In genomic region chr6:36150283-36150682, GRCh38 we compare ENCODE assay signal across 30 cellular contexts. TPM values are rescaled to one million over a fixed set of nuclear protein-coding genes. Genes with fewer than 3 reads are reported as not detected.
DNase-seq lines count a peak whose midpoint lies in the region; ATAC-seq, FAIRE-seq and TF ChIP-seq lines count a peak whose summit lies in the region.
"Had no signal": no experiment of that assay in that cellular context is flagged by ENCODE, and none has a peak within 500 bp of the region (broad histone marks: within the 10 kb centered on the region; RNA-seq: fewer than 3 reads in every experiment).

No MANE protein-coding gene starts in this region.

- H3K27me3 ChIP-seq in HepG2 (ENCODE audit: control insufficient read depth in 1 of 2, insufficient read depth in 2 of 2, low read length in 2 of 2) (no peaks in the 10 kb centered on the region), right lobe of liver (no peaks in the 10 kb centered on the region), K562 (ENCODE audit: control insufficient read depth in 2 of 2, insufficient read depth in 2 of 2, low read length in 2 of 2) (peaks cover 11 to 17% of the 10 kb centered on the region in 2 experiments), mesenchymal stem cell (ENCODE audit: control insufficient read depth in 1 of 2, insufficient read depth in 1 of 2, low read length in 2 of 2) (peaks cover 0 to 4% of the 10 kb centered on the region in 2 experiments), upper lobe of left lung (no peaks in the 10 kb centered on the region)
- H3K27me3 ChIP-seq: colonic mucosa, heart left ventricle, testis had no signal

- H2BK120ac ChIP-seq in mesenchymal stem cell (ENCODE audit: low read depth, low read length) = no peak overlapping the region

- H3K79me1 ChIP-seq in mesenchymal stem cell (replicated peaks; ENCODE audit: low read length, poor library complexity, severe bottlenecking) = no peaks in the 10 kb centered on the region

- H3K79me2 ChIP-seq in HepG2 (ENCODE audit: insufficient read depth, low read length) (no peaks in the 10 kb centered on the region), K562 (ENCODE audit: control insufficient read depth, insufficient read depth, low read length) (no peaks in the 10 kb centered on the region)

- H2BK5ac ChIP-seq in mesenchymal stem cell (ENCODE audit: low read depth, low read length, poor library complexity, severe bottlenecking) = no peak overlapping the region

- H2AK5ac ChIP-seq in mesenchymal stem cell (ENCODE audit: low read length, severe bottlenecking) = no peak overlapping the region

- TF ChIP-seq CTCF in HepG2 (CRISPR knock-in tag; IDR thresholded peaks at IDR 0.05) = no peak
- TF ChIP-seq CTCF in right lobe of liver (IDR thresholded peaks at IDR 0.05) = no peak
- no peak for TF ChIP-seq CTCF in K562 (IDR thresholded peaks at IDR 0.05 in 2 of 3, conservative IDR thresholded peaks at IDR 0.05 in 1 of 3; ENCODE audit: insufficient read depth in 2 of 3, low read depth in 1 of 3, low read length in 3 of 3)
- TF ChIP-seq CTCF in upper lobe of left lung (IDR thresholded peaks at IDR 0.05) = no peak

- H4K8ac ChIP-seq in mesenchymal stem cell (ENCODE audit: low read length) = no peak overlapping the region

- no peaks in the 10 kb centered on the region for H4K20me1 ChIP-seq in HepG2 (ENCODE audit: insufficient read depth, low read length)
- 0 out of 2 replicates have a peak, but pooled peaks cover 4% of the 10 kb centered on the region for H4K20me1 ChIP-seq in K562 (replicated peaks; ENCODE audit: control insufficient read depth, insufficient read depth, low read length)

- POLR2A ChIA-PET in HepG2 (lab: Yijun Ruan, JAX) = no interaction called here
- POLR2A ChIA-PET in K562 (lab: Yijun Ruan, JAX) = interaction anchor here (0.8 kb wide), 1 partner anchor 16 kb away, joined by 3 read pairs; no protein-coding TSS in a partner anchor

- intact Hi-C loops in HepG2 (cut with micrococcal nuclease; ENCODE audit: unreplicated experiment) = no loop called here
- intact Hi-C loops in right lobe of liver (cut with DNase I) = no loop called here
- intact Hi-C loops in K562 (cut with micrococcal nuclease) = no loop called here

- H3K4me2 ChIP-seq in HepG2 (ENCODE audit: low read depth, low read length) = no peak overlapping the region
- no peak overlapping the region for H3K4me2 ChIP-seq in K562 (ENCODE audit: insufficient read depth, low read length)
- H3K4me2 ChIP-seq in mesenchymal stem cell (ENCODE audit: low read length, poor library complexity, severe bottlenecking) = no peak overlapping the region

- BruUV-seq in HepG2 (replicated peaks; lab: Mats Ljungman, UMichigan) = no TSS peak
- no TSS peak for BruUV-seq in K562 (replicated peaks; lab: Mats Ljungman, UMichigan)

- no peak overlapping the region for H3K18ac ChIP-seq in mesenchymal stem cell (ENCODE audit: low read depth in 1 of 2, low read length in 2 of 2)

- H3K4me1 ChIP-seq in HepG2 (ENCODE audit: insufficient read depth, low read length) (peaks cover 16% of the 10 kb centered on the region), right lobe of liver (peaks cover 0 to 12% (median 0%) of the 10 kb centered on the region in 4 donors), K562 (replicated peaks in 1 of 2; ENCODE audit: control insufficient read depth in 2 of 2, insufficient read depth in 2 of 2, low read length in 2 of 2) (no peaks in the 10 kb centered on the region; a peak in 1 of 5 replicates), mesenchymal stem cell (ENCODE audit: control insufficient read depth, insufficient read depth, low read depth, low read length) (no peaks in the 10 kb centered on the region), upper lobe of left lung (peaks cover 10 to 26% (median 12%) of the 10 kb centered on the region in 4 donors)
- H3K4me1 ChIP-seq: colonic mucosa, testis had no signal

- no peak for ATAC-seq in HepG2
- ATAC-seq in right lobe of liver = no peak
- ATAC-seq in K562 = no peak
- ATAC-seq in upper lobe of left lung (ENCODE audit: low FRiP score in 2 of 2) = peak in 1 of 2 donors; percentile 35
- no peak for ATAC-seq in GM18873 (IDR thresholded peaks at IDR 0.05; ENCODE audit: low FRiP score, unreplicated experiment)
- ATAC-seq: HCT116, heart left ventricle had no signal

- H2BK12ac ChIP-seq in mesenchymal stem cell (ENCODE audit: low read length in 2 of 2) = no peak overlapping the region

- H3K23ac ChIP-seq in mesenchymal stem cell (ENCODE audit: low read length in 2 of 2) = no peak overlapping the region

- CTCF ChIA-PET in HepG2 (lab: Yijun Ruan, JAX; ENCODE audit: low intra/inter-chr PET ratio, low total read pairs) (no interaction called here), K562 (lab: Yijun Ruan, JAX; ENCODE audit: low intra/inter-chr PET ratio) (no interaction called here)

- TF ChIP-seq RAD21 in HepG2 (CRISPR knock-in tag; IDR thresholded peaks at IDR 0.05) (no peak), K562 (CRISPR knock-in tag; conservative IDR thresholded peaks at IDR 0.05 in 1 of 2, IDR thresholded peaks at IDR 0.05 in 1 of 2) (no peak)

- H3K36me3 ChIP-seq in HepG2 (replicated peaks in 1 of 2; ENCODE audit: control insufficient read depth in 1 of 2, insufficient read depth in 2 of 2, low read length in 2 of 2) (no peaks in the 10 kb centered on the region), right lobe of liver (no peaks in the 10 kb centered on the region), K562 (ENCODE audit: control insufficient read depth, insufficient read depth, low read length) (no peaks in the 10 kb centered on the region), mesenchymal stem cell (ENCODE audit: control insufficient read depth in 1 of 2, insufficient read depth in 2 of 2, low read depth in 1 of 2, low read length in 2 of 2) (no peaks in the 10 kb centered on the region), upper lobe of left lung (no peaks in the 10 kb centered on the region)
- H3K36me3 ChIP-seq: colonic mucosa, heart left ventricle had no signal

- H3K4me3 ChIP-seq in HepG2 (replicated peaks in 1 of 3; ENCODE audit: insufficient read depth in 1 of 3, low read depth in 2 of 3, low read length in 3 of 3) (no peak overlapping the region), right lobe of liver (no peak overlapping the region), K562 (no peak overlapping the region), mesenchymal stem cell (ENCODE audit: insufficient read depth in 1 of 2, low read depth in 1 of 2, low read length in 2 of 2) (no peak overlapping the region), upper lobe of left lung (no peak overlapping the region)
- H3K4me3 ChIP-seq: colonic mucosa, heart left ventricle, testis had no signal

- no peaks in the 10 kb centered on the region for H3K9me1 ChIP-seq in K562 (ENCODE audit: control insufficient read depth, insufficient read depth, low read length)

- TF ChIP-seq EP300 in HepG2 (IDR thresholded peaks at IDR 0.05; ENCODE audit: low read depth in 2 of 2, low read length in 2 of 2) (no peak), HepG2 (CRISPR knock-in tag; IDR thresholded peaks at IDR 0.05; ENCODE audit: borderline replicate concordance) (no peak), K562 (IDR thresholded peaks at IDR 0.05; ENCODE audit: low read length) (no peak), upper lobe of left lung (IDR thresholded peaks at IDR 0.05) (no peak)

- no peak overlapping the region for H3K9ac ChIP-seq in HepG2 (ENCODE audit: insufficient read depth, low read depth, low read length)
- no peak overlapping the region for H3K9ac ChIP-seq in K562 (ENCODE audit: insufficient read depth in 1 of 2, low read depth in 2 of 2, low read length in 2 of 2)
- peak overlapping the region; percentile 54 for H3K9ac ChIP-seq in mesenchymal stem cell (ENCODE audit: low read length)

- H3K9me3 ChIP-seq in HepG2 (ENCODE audit: low read length) (no peaks in the 10 kb centered on the region), right lobe of liver (no peaks in the 10 kb centered on the region), K562 (replicated peaks; ENCODE audit: control insufficient read depth, insufficient read depth, low read depth, low read length) (no peaks in the 10 kb centered on the region), mesenchymal stem cell (ENCODE audit: control insufficient read depth, low read length) (peaks cover 13% of the 10 kb centered on the region), upper lobe of left lung (no peaks in the 10 kb centered on the region)
- H3K9me3 ChIP-seq: colonic mucosa, testis had no signal

- H2AFZ ChIP-seq in HepG2 (ENCODE audit: low read length) (no peak overlapping the region), K562 (ENCODE audit: low read depth, low read length) (no peak overlapping the region), mesenchymal stem cell (ENCODE audit: low read depth, low read length) (no peak overlapping the region)

- no peak overlapping the region for H3K4ac ChIP-seq in mesenchymal stem cell (ENCODE audit: low read depth in 1 of 2, low read length in 2 of 2)

- FAIRE-seq in HepG2 (lab: Jason Lieb, UNC) (no peak), K562 (lab: Jason Lieb, UNC) (no peak)
- FAIRE-seq: astrocyte, GM12891, kidney, small intestine had no signal

- no peak overlapping the region for H2BK15ac ChIP-seq in mesenchymal stem cell (ENCODE audit: low read depth, poor library complexity, severe bottlenecking)

- DNase-seq in HepG2 (ENCODE audit: low spot score) = no peak
- no peak for DNase-seq in right lobe of liver
- no peak for DNase-seq in K562 (ENCODE audit: extremely low read depth in 1 of 4, low spot score in 3 of 4)
- peak; percentile 6 for DNase-seq in mesenchymal stem cell
- DNase-seq in upper lobe of left lung = no peak
- DNase-seq in NCI-H526 (lab: John Stamatoyannopoulos, UW) = no peak
- no peak for DNase-seq in foreskin melanocyte
- DNase-seq: activated CD4-positive, alpha-beta T cell treated with anti-CD3 and anti-CD28 coated beads for 48 hours; activated effector memory CD4-positive, alpha-beta T cell treated with anti-CD3 and anti-CD28 coated beads, Interleukin-2, amount 50 U/mL, for 16 hours; activated T-cell treated with anti-CD3 and anti-CD28 coated beads, Interleukin-2, amount 50 U/mL, for 1 hour; colonic mucosa; DMS 273 treated with DMSO at 0.1 percent for 48 hours; effector CD8-positive, alpha-beta T cell; foreskin fibroblast; heart left ventricle; Karpas-422; kidney; NCI-H1417 treated with DMSO at 0.1 percent for 48 hours; NCI-H2081; NCI-H69; Right ventricle myocardium superior; small intestine; stimulated activated naive CD4-positive, alpha-beta T cell; T-helper 9 cell; testis had no signal

- no peak overlapping the region for H3K14ac ChIP-seq in mesenchymal stem cell (ENCODE audit: low read length in 2 of 2)

- in situ Hi-C loops in HepG2 (cut with HindIII; ENCODE audit: extremely low pct_ligation_motif_present, low pct_unique_long_range_greater_than_20kb) = no loop called here
- in situ Hi-C loops in K562 (cut with MboI) = no loop called here

- TF ChIP-seq POLR2A in HepG2 (IDR thresholded peaks at IDR 0.05; ENCODE audit: insufficient read depth in 1 of 2, low read depth in 2 of 2, low read length in 2 of 2) (no peak), right lobe of liver (IDR thresholded peaks at IDR 0.05) (no peak), K562 (conservative IDR thresholded peaks at IDR 0.05) (no peak), upper lobe of left lung (IDR thresholded peaks at IDR 0.05) (no peak)

- WGBS in HepG2 (ENCODE audit: low lambda C conversion rate) = 49% methylated on average over 3 of the region's 3 CpGs
- 53% methylated on average over 3 of the region's 3 CpGs for WGBS in right lobe of liver (ENCODE audit: insufficient coverage, low coverage, low lambda C conversion rate, missing lambda C conversion rate)
- WGBS in K562 (ENCODE audit: insufficient coverage, low coverage, missing lambda C conversion rate) = 2% methylated on average over 3 of the region's 3 CpGs
- WGBS in mesenchymal stem cell = 69% methylated on average over 2 of the region's 3 CpGs
- 52 to 54% methylated on average over 3 of the region's 3 CpGs for WGBS in upper lobe of left lung, 2 donors

- H4K91ac ChIP-seq in mesenchymal stem cell (ENCODE audit: low read length) = no peak overlapping the region

- H3K27ac ChIP-seq in HepG2 (ENCODE audit: extremely low read length, insufficient read depth, low read length) (no peak overlapping the region), right lobe of liver (no peak overlapping the region), K562 (ENCODE audit: extremely low read depth, low read depth, low read length) (no peak overlapping the region), mesenchymal stem cell (ENCODE audit: low read length, poor library complexity, severe bottlenecking) (no peak overlapping the region), upper lobe of left lung (peak overlapping the region in 3 of 4 donors; percentile 18 to 50 (median 22))
- H3K27ac ChIP-seq: colonic mucosa, epithelial cell of prostate, testis had no signal

RNA-seq across cellular contexts. Expression of gene MAPK13, which starts 20.0 kb away (rescaled TPM):
- total RNA-seq in HepG2 (2016; rRNA removed; fragmentation: Illumina TruSeq; extraction: Trizol) (12.7 and 17.8 TPM in 2 replicates), right lobe of liver (1 to 10 TPM; 2.2 to 5.0 (median 3.0) TPM), K562 (2014; rRNA removed) (0.36 and 0.57 TPM in 2 replicates), K562 (2014; rRNA removed; fragmentation: Illumina TruSeq; extraction: Trizol) (0.11 and 0.16 TPM in 2 replicates), K562 (2015; rRNA removed; fragmentation: Illumina TruSeq; extraction: Trizol) (0.30 and 0.43 TPM in 2 replicates), K562 (2021) (0.69 and 0.84 TPM in 2 replicates), upper lobe of left lung (10 to 100 TPM; 56.7 to 90.1 (median 80.1) TPM)
- total RNA-seq in HepG2 (2016; cell fraction: cytosol; rRNA removed; fragmentation: Illumina TruSeq; extraction: Trizol; ENCODE audit: low read depth) = 6.7 and 7.7 TPM in 2 replicates
- total RNA-seq in HepG2 (2016; cell fraction: insoluble cytoplasmic fraction; rRNA removed; fragmentation: Illumina TruSeq; extraction: Trizol) = 13.2 and 13.6 TPM in 2 replicates
- 16.3 and 17.8 TPM in 2 replicates for total RNA-seq in HepG2 (2016; cell fraction: membrane; rRNA removed; fragmentation: Illumina TruSeq; extraction: Trizol)
- total RNA-seq in HepG2 (2016; cell fraction: nucleus; rRNA removed; fragmentation: Illumina TruSeq; extraction: Trizol) = 12.2 and 12.8 TPM in 2 replicates
- polyA plus RNA-seq in HepG2 (2011; rRNA removed) (43.4 and 48.6 TPM in 2 replicates), K562 (2011; rRNA removed) (1.3 and 2.0 TPM in 2 replicates), K562 (2014; fragmentation: Illumina TruSeq; extraction: Trizol) (0.52 and 0.68 TPM in 2 replicates), K562 (2014; fragmentation: Nextera tagmentation; extraction: Ambion mirVana) (under 1 TPM in 1 of 2 experiments, not detected in 1; 0.03 TPM), K562 (2014; rRNA removed) (1.00 and 2.3 TPM in 2 replicates)
- 29.8 and 31.4 TPM in 2 replicates for polyA plus RNA-seq in HepG2 (2011; cell fraction: cytosol; rRNA removed)
- 203 and 226 TPM in 2 replicates for polyA plus RNA-seq in HepG2 (2011; cell fraction: nucleus; rRNA removed)
- 27.9 and 35.1 TPM in 2 replicates for polyA plus RNA-seq in HepG2 (2012)
- 19.7 and 23.2 TPM in 2 replicates for polyA plus RNA-seq in HepG2 (2016; cell fraction: cytosol; fragmentation: Illumina TruSeq; extraction: Trizol; ENCODE audit: low read depth)
- polyA plus RNA-seq in HepG2 (2016; cell fraction: insoluble cytoplasmic fraction; fragmentation: Illumina TruSeq; extraction: Trizol; ENCODE audit: low read depth) = 26.4 and 34.1 TPM in 2 replicates
- polyA plus RNA-seq in HepG2 (2016; cell fraction: membrane; fragmentation: Illumina TruSeq; extraction: Trizol; ENCODE audit: low read depth) = 27.6 and 29.3 TPM in 2 replicates
- 36.0 and 42.2 TPM in 2 replicates for polyA plus RNA-seq in HepG2 (2016; cell fraction: nucleus; fragmentation: Illumina TruSeq; extraction: Trizol; ENCODE audit: insufficient read depth, low read depth)
- polyA minus RNA-seq in HepG2 (2011; rRNA and poly(A)+ RNA removed; ENCODE audit: low replicate concordance) = 3.1 and 49.1 TPM in 2 replicates
- polyA minus RNA-seq in HepG2 (2011; cell fraction: cytosol; rRNA and poly(A)+ RNA removed) = 16.3 and 18.6 TPM in 2 replicates
- 30.6 and 42.0 TPM in 2 replicates for polyA minus RNA-seq in HepG2 (2011; cell fraction: nucleus; rRNA and poly(A)+ RNA removed)
- 8.9 and 13.3 TPM in 2 replicates for total RNA-seq in K562 (2011; cell fraction: chromatin; rRNA removed; ENCODE audit: low replicate concordance)
- 5.0 and 5.2 TPM in 2 replicates for total RNA-seq in K562 (2011; cell fraction: nucleolus; rRNA removed)
- 4.5 and 6.2 TPM in 2 replicates for total RNA-seq in K562 (2011; cell fraction: nucleoplasm; rRNA removed)
- 0.83 and 1.1 TPM in 2 replicates for polyA plus RNA-seq in K562 (2011; cell fraction: cytosol; rRNA removed)
- 6.7 and 15.1 TPM in 2 replicates for polyA plus RNA-seq in K562 (2011; cell fraction: nucleus; rRNA removed)
- polyA plus RNA-seq in K562 (2012) = 0.79 and 2.5 TPM in 2 replicates
- polyA minus RNA-seq in K562 (2011; rRNA and poly(A)+ RNA removed) = 0.30 and 0.35 TPM in 2 replicates
- 0.95 and 1.7 TPM in 2 replicates for polyA minus RNA-seq in K562 (2011; cell fraction: cytosol; rRNA and poly(A)+ RNA removed)
- polyA minus RNA-seq in K562 (2011; cell fraction: nucleus; rRNA and poly(A)+ RNA removed) = 0.78 and 1.1 TPM in 2 replicates
- 29.8 TPM for polyA plus RNA-seq in mesenchymal stem cell (2013, experiment 1 of 2)
- 28.9 TPM for polyA plus RNA-seq in mesenchymal stem cell (2013, experiment 2 of 2)

RNA-seq across cellular contexts. Expression of gene BRPF3, which starts 46.3 kb away (rescaled TPM):
- total RNA-seq in HepG2 (2016; rRNA removed; fragmentation: Illumina TruSeq; extraction: Trizol) (12.3 and 14.7 TPM in 2 replicates), right lobe of liver (10 to 100 TPM; 14.2 to 20.8 (median 18.6) TPM), K562 (2014; rRNA removed) (6.2 and 7.1 TPM in 2 replicates), K562 (2014; rRNA removed; fragmentation: Illumina TruSeq; extraction: Trizol) (5.4 and 5.6 TPM in 2 replicates), K562 (2015; rRNA removed; fragmentation: Illumina TruSeq; extraction: Trizol) (8.3 and 8.8 TPM in 2 replicates), K562 (2021) (15.7 and 17.4 TPM in 2 replicates), upper lobe of left lung (10 to 100 TPM; 23.7 to 37.4 (median 33.4) TPM)
- total RNA-seq in HepG2 (2016; cell fraction: cytosol; rRNA removed; fragmentation: Illumina TruSeq; extraction: Trizol; ENCODE audit: low read depth) = 2.7 and 4.1 TPM in 2 replicates
- 13.1 and 13.7 TPM in 2 replicates for total RNA-seq in HepG2 (2016; cell fraction: insoluble cytoplasmic fraction; rRNA removed; fragmentation: Illumina TruSeq; extraction: Trizol)
- total RNA-seq in HepG2 (2016; cell fraction: membrane; rRNA removed; fragmentation: Illumina TruSeq; extraction: Trizol) = 13.7 and 14.6 TPM in 2 replicates
- 20.5 and 24.2 TPM in 2 replicates for total RNA-seq in HepG2 (2016; cell fraction: nucleus; rRNA removed; fragmentation: Illumina TruSeq; extraction: Trizol)
- polyA plus RNA-seq in HepG2 (2011; rRNA removed) (22.9 and 25.2 TPM in 2 replicates), K562 (2011; rRNA removed) (8.0 and 9.4 TPM in 2 replicates), K562 (2014; fragmentation: Illumina TruSeq; extraction: Trizol) (17.9 and 19.3 TPM in 2 replicates), K562 (2014; fragmentation: Nextera tagmentation; extraction: Ambion mirVana) (1 to 10 TPM; 2.2 to 2.5 TPM), K562 (2014; rRNA removed) (11.1 and 12.6 TPM in 2 replicates)
- 17.0 and 19.9 TPM in 2 replicates for polyA plus RNA-seq in HepG2 (2011; cell fraction: cytosol; rRNA removed)
- 34.9 and 37.6 TPM in 2 replicates for polyA plus RNA-seq in HepG2 (2011; cell fraction: nucleus; rRNA removed)
- 27.0 and 27.6 TPM in 2 replicates for polyA plus RNA-seq in HepG2 (2012)
- polyA plus RNA-seq in HepG2 (2016; cell fraction: cytosol; fragmentation: Illumina TruSeq; extraction: Trizol; ENCODE audit: low read depth) = 3.5 and 4.2 TPM in 2 replicates
- polyA plus RNA-seq in HepG2 (2016; cell fraction: insoluble cytoplasmic fraction; fragmentation: Illumina TruSeq; extraction: Trizol; ENCODE audit: low read depth) = 29.3 and 35.1 TPM in 2 replicates
- 18.5 and 19.9 TPM in 2 replicates for polyA plus RNA-seq in HepG2 (2016; cell fraction: membrane; fragmentation: Illumina TruSeq; extraction: Trizol; ENCODE audit: low read depth)
- polyA plus RNA-seq in HepG2 (2016; cell fraction: nucleus; fragmentation: Illumina TruSeq; extraction: Trizol; ENCODE audit: insufficient read depth, low read depth) = 41.3 and 46.6 TPM in 2 replicates
- 16.1 and 49.4 TPM in 2 replicates for polyA minus RNA-seq in HepG2 (2011; rRNA and poly(A)+ RNA removed; ENCODE audit: low replicate concordance)
- 10.9 and 14.6 TPM in 2 replicates for polyA minus RNA-seq in HepG2 (2011; cell fraction: cytosol; rRNA and poly(A)+ RNA removed)
- 61.0 and 69.4 TPM in 2 replicates for polyA minus RNA-seq in HepG2 (2011; cell fraction: nucleus; rRNA and poly(A)+ RNA removed)
- 42.9 and 59.6 TPM in 2 replicates for total RNA-seq in K562 (2011; cell fraction: chromatin; rRNA removed; ENCODE audit: low replicate concordance)
- 23.3 and 37.0 TPM in 2 replicates for total RNA-seq in K562 (2011; cell fraction: nucleolus; rRNA removed)
- total RNA-seq in K562 (2011; cell fraction: nucleoplasm; rRNA removed) = 28.0 and 31.7 TPM in 2 replicates
- 8.8 and 10.7 TPM in 2 replicates for polyA plus RNA-seq in K562 (2011; cell fraction: cytosol; rRNA removed)
- 18.6 and 33.2 TPM in 2 replicates for polyA plus RNA-seq in K562 (2011; cell fraction: nucleus; rRNA removed)
- polyA plus RNA-seq in K562 (2012) = 13.0 and 15.4 TPM in 2 replicates
- polyA minus RNA-seq in K562 (2011; rRNA and poly(A)+ RNA removed) = 16.3 and 16.7 TPM in 2 replicates
- 8.3 and 11.7 TPM in 2 replicates for polyA minus RNA-seq in K562 (2011; cell fraction: cytosol; rRNA and poly(A)+ RNA removed)
- polyA minus RNA-seq in K562 (2011; cell fraction: nucleus; rRNA and poly(A)+ RNA removed) = 25.2 and 29.1 TPM in 2 replicates
- 27.4 TPM for polyA plus RNA-seq in mesenchymal stem cell (2013, experiment 1 of 2)
- polyA plus RNA-seq in mesenchymal stem cell (2013, experiment 2 of 2) = 25.6 TPM

Comparison
In these comparisons a context has a peak if more than half of its experiments do, and no peak if none do; other contexts are left out.
1. H3K27ac ChIP-seq: peak in upper lobe of left lung (3 of 4); none in HepG2 (single experiment), right lobe of liver (0 of 3), K562 (single experiment) and mesenchymal stem cell (single experiment).
2. Of the 241 proteins assayed by ChIP-seq in both HepG2 and K562: peak only in HepG2: HNRNPK; only in K562: CEBPB and MEIS2; in both: none; in neither: 236; mixed calls (peak in some experiments, not most) for 2.